ENCODE assay signal across 17 cellular contexts in the genomic region with DNA sequence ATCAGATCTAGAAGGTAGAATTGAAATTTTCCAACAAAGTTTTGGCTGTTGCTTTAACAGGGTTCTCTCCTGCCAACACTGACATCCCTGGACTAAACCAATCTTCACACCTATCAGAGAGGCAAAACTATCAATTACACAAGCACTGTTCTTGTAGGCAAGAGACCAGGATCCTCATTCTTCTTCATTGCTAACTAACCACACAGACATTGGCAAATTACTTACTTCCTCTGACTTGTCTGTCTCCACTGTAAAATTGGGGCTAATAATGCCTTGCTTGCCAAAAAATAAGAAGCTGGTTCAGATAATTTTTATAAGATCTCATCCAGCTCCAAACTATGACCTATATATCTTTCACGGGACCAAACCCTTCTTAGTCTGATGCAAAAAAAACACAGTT.
"Had no signal": no experiment of that assay in that cellular context is flagged by ENCODE, and none has a peak within 500 bp of the region (broad histone marks: within the 10 kb centered on the region; RNA-seq: fewer than 3 reads in every experiment).

No MANE protein-coding gene starts in this region.

- H3K4me1 ChIP-seq: colonic mucosa had no signal

- DNase-seq: activated CD4-positive, alpha-beta T cell treated with anti-CD3 and anti-CD28 coated beads, Interleukin-2, amount 10 ng/mL, durations not matched to agents 24 days and 14 days; activated CD8-positive, alpha-beta T cell treated with anti-CD3 and anti-CD28 coated beads for 36 hours; activated naive CD4-positive, alpha-beta T cell treated with Interleukin-2 at 50 U/mL for 16 hours; activated naive CD8-positive, alpha-beta T cell treated with anti-CD3 and anti-CD28 coated beads, Interleukin-2, amount 10 ng/mL, durations not matched to agents 7 days and 5 days; activated T-cell treated with anti-CD3 and anti-CD28 coated beads, Interleukin-2, amount 50 U/mL, for 24 hours; colonic mucosa; endodermal cell; foreskin melanocyte; kidney; stimulated activated naive B cell treated with anti-CD40 and anti-IgM and Interleukin-4, amounts not matched to agents 10 μg/mL and 1 μg/mL and 100 μg/mL, for 72 hours; T-helper 2 cell had no signal

- FAIRE-seq: kidney, TTC549 had no signal

- H3K4me3 ChIP-seq: colonic mucosa had no signal

- H3K27me3 ChIP-seq: colonic mucosa had no signal

- H3K36me3 ChIP-seq: colonic mucosa had no signal

- H3K9me3 Mint-ChIP-seq: activated CD4-positive, alpha-beta T cell treated with anti-CD3 and anti-CD28 coated beads, Interleukin-2, amount 10 ng/mL, durations not matched to agents 24 days and 14 days; activated CD8-positive, alpha-beta T cell treated with anti-CD3 and anti-CD28 coated beads for 36 hours; activated naive CD8-positive, alpha-beta T cell treated with anti-CD3 and anti-CD28 coated beads, Interleukin-2, amount 10 ng/mL, durations not matched to agents 7 days and 5 days; activated T-cell treated with anti-CD3 and anti-CD28 coated beads, Interleukin-2, amount 50 U/mL, for 24 hours; activated T-helper 2 cell treated with anti-CD3 and anti-CD28 coated beads, Interferon-gamma antibody, Interleukin-2, Interleukin-4, amounts not matched to agents 10 μg/mL and 5 μg/mL and 100 μg/mL, durations not matched to agents 14 hours and 24 hours and 36 hours; central memory CD8-positive, alpha-beta T cell had no signal

- H3K4me1 Mint-ChIP-seq: activated CD4-positive, alpha-beta T cell treated with anti-CD3 and anti-CD28 coated beads, Interleukin-2, amount 10 ng/mL, durations not matched to agents 24 days and 14 days; activated naive CD8-positive, alpha-beta T cell treated with anti-CD3 and anti-CD28 coated beads, Interleukin-2, amount 10 ng/mL, durations not matched to agents 7 days and 5 days; brain; central memory CD8-positive, alpha-beta T cell; stimulated activated naive B cell treated with anti-CD40 and anti-IgM and Interleukin-4, amounts not matched to agents 10 μg/mL and 1 μg/mL and 100 μg/mL, for 72 hours had no signal

- H3K36me3 Mint-ChIP-seq: activated naive CD8-positive, alpha-beta T cell treated with anti-CD3 and anti-CD28 coated beads, Interleukin-2, amount 10 ng/mL, durations not matched to agents 7 days and 5 days; stimulated activated naive B cell treated with anti-CD40 and anti-IgM and Interleukin-4, amounts not matched to agents 10 μg/mL and 1 μg/mL and 100 μg/mL, for 72 hours had no signal

- H3K27ac Mint-ChIP-seq: activated CD4-positive, alpha-beta T cell treated with anti-CD3 and anti-CD28 coated beads, Interleukin-2, amount 10 ng/mL, durations not matched to agents 24 days and 14 days; activated CD8-positive, alpha-beta T cell treated with anti-CD3 and anti-CD28 coated beads for 36 hours; activated naive CD8-positive, alpha-beta T cell treated with anti-CD3 and anti-CD28 coated beads, Interleukin-2, amount 10 ng/mL, durations not matched to agents 7 days and 5 days; activated T-cell treated with anti-CD3 and anti-CD28 coated beads, Interleukin-2, amount 50 U/mL, for 24 hours; activated T-helper 2 cell treated with anti-CD3 and anti-CD28 coated beads, Interferon-gamma antibody, Interleukin-2, Interleukin-4, amounts not matched to agents 10 μg/mL and 5 μg/mL and 100 μg/mL, durations not matched to agents 14 hours and 24 hours and 36 hours; brain; endodermal cell; stimulated activated naive B cell treated with anti-CD40 and anti-IgM and Interleukin-4, amounts not matched to agents 10 μg/mL and 1 μg/mL and 100 μg/mL, for 72 hours had no signal

- H3K4me3 Mint-ChIP-seq: activated CD4-positive, alpha-beta T cell treated with anti-CD3 and anti-CD28 coated beads, Interleukin-2, amount 10 ng/mL, durations not matched to agents 24 days and 14 days; activated CD8-positive, alpha-beta T cell treated with anti-CD3 and anti-CD28 coated beads for 36 hours; activated naive CD8-positive, alpha-beta T cell treated with anti-CD3 and anti-CD28 coated beads, Interleukin-2, amount 10 ng/mL, durations not matched to agents 7 days and 5 days; activated T-cell treated with anti-CD3 and anti-CD28 coated beads, Interleukin-2, amount 50 U/mL, for 24 hours; brain; central memory CD8-positive, alpha-beta T cell; endodermal cell; stimulated activated naive B cell treated with anti-CD40 and anti-IgM and Interleukin-4, amounts not matched to agents 10 μg/mL and 1 μg/mL and 100 μg/mL, for 72 hours had no signal

- H3K27me3 Mint-ChIP-seq: activated CD4-positive, alpha-beta T cell treated with anti-CD3 and anti-CD28 coated beads, Interleukin-2, amount 10 ng/mL, durations not matched to agents 24 days and 14 days; activated CD8-positive, alpha-beta T cell treated with anti-CD3 and anti-CD28 coated beads for 36 hours; activated naive CD8-positive, alpha-beta T cell treated with anti-CD3 and anti-CD28 coated beads, Interleukin-2, amount 10 ng/mL, durations not matched to agents 7 days and 5 days; activated T-cell treated with anti-CD3 and anti-CD28 coated beads, Interleukin-2, amount 50 U/mL, for 24 hours; brain; central memory CD8-positive, alpha-beta T cell; stimulated activated naive B cell treated with anti-CD40 and anti-IgM and Interleukin-4, amounts not matched to agents 10 μg/mL and 1 μg/mL and 100 μg/mL, for 72 hours had no signal

- H3K27ac ChIP-seq: colonic mucosa, epithelial cell of prostate had no signal

- H3K9me3 ChIP-seq: colonic mucosa had no signal

- ATAC-seq: activated CD8-positive, alpha-beta T cell treated with anti-CD3 and anti-CD28 coated beads for 36 hours; left lobe of liver; stimulated activated naive B cell treated with anti-CD40 and anti-IgM and Interleukin-4, amounts not matched to agents 10 μg/mL and 1 μg/mL and 100 μg/mL, for 72 hours had no signal
